ENCODE assay signal across 8 cellular contexts in the genomic region with DNA sequence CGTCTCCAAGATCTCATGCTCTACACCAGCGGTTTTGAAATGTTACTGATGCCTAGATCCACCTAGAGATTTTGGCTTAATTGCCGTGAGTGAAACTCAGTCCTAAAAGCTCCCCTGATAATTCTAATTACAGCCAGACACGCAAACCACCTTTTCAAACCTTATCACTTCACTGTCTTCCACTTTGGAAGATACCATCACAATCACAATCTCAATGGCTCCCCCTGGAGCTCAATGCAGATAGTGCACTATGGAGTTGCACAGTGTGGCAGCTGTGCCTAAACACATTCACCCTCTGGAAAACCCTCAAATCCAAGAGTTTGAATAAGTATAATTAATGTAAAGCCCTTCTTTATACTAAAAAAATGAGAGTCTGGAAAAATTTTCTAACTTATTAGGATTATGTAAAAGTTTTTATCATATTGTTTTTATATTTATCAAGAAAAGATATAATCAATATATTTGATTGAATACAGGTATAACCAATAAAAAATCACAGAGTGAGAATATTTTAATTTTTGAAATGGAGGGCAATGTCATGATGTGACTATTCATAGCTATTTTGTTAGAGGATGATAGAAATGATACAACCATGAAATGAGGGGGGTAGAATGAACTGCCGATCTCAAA.
A peak's percentile ranks its signal among the peaks of the same experiment; 100 is the strongest.
DNase-seq lines count a peak whose midpoint lies in the region; ATAC-seq, FAIRE-seq and TF ChIP-seq lines count a peak whose summit lies in the region.

No MANE protein-coding gene starts in this region.

- H3K36me3 Mint-ChIP-seq in activated CD8-positive, alpha-beta memory T cell treated with anti-CD3 and anti-CD28 coated beads, Interleukin-2, amount 10 ng/mL, durations not matched to agents 7 days and 5 days, result no peaks in the 10 kb centered on the region

- DNase-seq in D721Med (ENCODE audit: insufficient read length, low spot score), result no peak
- DNase-seq in NCI-H460 (ENCODE audit: extremely low read depth, low read depth), result peak; percentile 78
- peak; percentile 60 for DNase-seq in activated CD8-positive, alpha-beta memory T cell treated with anti-CD3 and anti-CD28 coated beads, Interleukin-2, amount 10 ng/mL, durations not matched to agents 7 days and 5 days
- DNase-seq in glomerular endothelial cell (ENCODE audit: extremely low read depth, low read depth, low spot score), result peak; percentile 25
- peak in 6 of 10 donors; percentile 6 to 63 (median 52) for DNase-seq in posterior cingulate gyrus
- no peak for DNase-seq in T-helper 9 cell

- intact Hi-C loops in posterior cingulate gyrus (cut with DNase I), result loop anchor here (5.0 kb wide), 1 partner anchor 642 kb away; no protein-coding TSS in a partner anchor

- ATAC-seq in GM19463 (IDR thresholded peaks at IDR 0.05; ENCODE audit: unreplicated experiment) (peak; percentile 98), HG03460 (IDR thresholded peaks at IDR 0.05; ENCODE audit: unreplicated experiment) (peak; percentile 82)
- ATAC-seq in activated CD8-positive, alpha-beta memory T cell treated with anti-CD3 and anti-CD28 coated beads, Interleukin-2, amount 10 ng/mL, durations not matched to agents 7 days and 5 days, result peak; percentile 55

- no peaks in the 10 kb centered on the region for H3K27me3 Mint-ChIP-seq in activated CD8-positive, alpha-beta memory T cell treated with anti-CD3 and anti-CD28 coated beads, Interleukin-2, amount 10 ng/mL, durations not matched to agents 7 days and 5 days

- no peaks in the 10 kb centered on the region for H3K9me3 Mint-ChIP-seq in activated CD8-positive, alpha-beta memory T cell treated with anti-CD3 and anti-CD28 coated beads, Interleukin-2, amount 10 ng/mL, durations not matched to agents 7 days and 5 days (ENCODE audit: low read depth)

- H3K27ac Mint-ChIP-seq in activated CD8-positive, alpha-beta memory T cell treated with anti-CD3 and anti-CD28 coated beads, Interleukin-2, amount 10 ng/mL, durations not matched to agents 7 days and 5 days, result no peak overlapping the region

- H3K4me1 Mint-ChIP-seq in activated CD8-positive, alpha-beta memory T cell treated with anti-CD3 and anti-CD28 coated beads, Interleukin-2, amount 10 ng/mL, durations not matched to agents 7 days and 5 days, result no peaks in the 10 kb centered on the region

- TF ChIP-seq CTCF in D721Med (IDR thresholded peaks at IDR 0.05; ENCODE audit: insufficient read depth, missing control alignments), result peak; percentile 90

- CTCF ChIA-PET in activated CD8-positive, alpha-beta memory T cell treated with anti-CD3 and anti-CD28 coated beads, Interleukin-2, amount 10 ng/mL, durations not matched to agents 7 days and 5 days (lab: Charles Lee), result interaction anchor here (0.7 to 1.7 kb wide), 5 partner anchors 10 to 642 kb away, joined by 3 to 26 read pairs (median 4); no protein-coding TSS in a partner anchor

- FAIRE-seq in D721Med (lab: Jason Lieb, UNC), result peak; percentile 92

- H3K4me3 Mint-ChIP-seq in activated CD8-positive, alpha-beta memory T cell treated with anti-CD3 and anti-CD28 coated beads, Interleukin-2, amount 10 ng/mL, durations not matched to agents 7 days and 5 days, result no peak overlapping the region

Comparison
In these comparisons a context has a peak if more than half of its experiments do, and no peak if none do; other contexts are left out.
1. DNase-seq: peak in NCI-H460 (single experiment), activated CD8-positive, alpha-beta memory T cell treated with anti-CD3 and anti-CD28 coated beads, Interleukin-2, amount 10 ng/mL, durations not matched to agents 7 days and 5 days (single experiment), glomerular endothelial cell (single experiment) and posterior cingulate gyrus (6 of 10); none in D721Med (single experiment) and T-helper 9 cell (single experiment).
2. Peak in every context shown above with its lines, with median percentiles within 50 percentile points of each other: ATAC-seq.